ENCODE assay signal across 1 cellular context in genomic region chr19:47226426-47227346, GRCh38.
TF ChIP-seq lines count a peak whose summit lies in the region.

No MANE protein-coding gene starts in this region.

TF ChIP-seq in GM23338, 12 proteins besides CTCF, POLR2A, EP300 and RAD21 (continued from another document):
- TF ChIP-seq ZNF462 (CRISPR knock-in tag; IDR thresholded peaks at IDR 0.05): no peak
